Comparison of ENCODE assay signal across 8 cellular contexts in genomic region chr5:169581580-169582227, GRCh38. TPM values are rescaled to one million over a fixed set of nuclear protein-coding genes. Genes with fewer than 3 reads are reported as not detected.
DNase-seq lines count a peak whose midpoint lies in the region; ATAC-seq and TF ChIP-seq lines count a peak whose summit lies in the region.

No MANE protein-coding gene starts in this region.

- peak overlapping the region; percentile 73 for H3K4me3 Mint-ChIP-seq in CD4-positive, alpha-beta T cell
- H3K4me3 Mint-ChIP-seq in activated T-helper 2 cell treated with anti-CD3 and anti-CD28 coated beads, Interferon-gamma antibody, Interleukin-2, Interleukin-4, amounts not matched to agents 10 μg/mL and 5 μg/mL and 100 μg/mL, durations not matched to agents 14 hours and 24 hours and 36 hours (ENCODE audit: low read depth) = no peak overlapping the region

- peaks cover 8% of the 10 kb centered on the region for H3K36me3 Mint-ChIP-seq in CD4-positive, alpha-beta T cell (ENCODE audit: low read depth)
- H3K36me3 Mint-ChIP-seq in activated T-helper 2 cell treated with anti-CD3 and anti-CD28 coated beads, Interferon-gamma antibody, Interleukin-2, Interleukin-4, amounts not matched to agents 10 μg/mL and 5 μg/mL and 100 μg/mL, durations not matched to agents 14 hours and 24 hours and 36 hours (ENCODE audit: low read depth) = no peaks in the 10 kb centered on the region

- intact Hi-C loops in CD4-positive, alpha-beta T cell (cut with DNase I, micrococcal nuclease) = loop anchor here (2.0 to 10.0 kb wide), 6 partner anchors 71 to 1314 kb away; partner anchors contain the start of genes PANK3 (in 1 of the 2) and RARS1 (in 1 of the 2)
- intact Hi-C loops in activated T-helper 2 cell treated with anti-CD3 and anti-CD28 coated beads, Interferon-gamma antibody, Interleukin-2, Interleukin-4, amounts not matched to agents 10 μg/mL and 5 μg/mL and 100 μg/mL, durations not matched to agents 14 hours and 24 hours and 36 hours (cut with micrococcal nuclease) = loop anchor here (1.0 to 5.0 kb wide), 8 partner anchors 69 to 875 kb away; no protein-coding TSS in a partner anchor
- intact Hi-C loops in prostate gland (cut with DNase I) = loop anchor here (5.0 to 10.0 kb wide), 3 partner anchors 594 to 1097 kb away; partner anchors contain the start of gene RARS1
- intact Hi-C loops in aorta (cut with DNase I) = loop anchor here (2.0 to 10.0 kb wide), 6 partner anchors 277 to 1003 kb away; partner anchors contain the start of genes PANK3 (in 1 of the 2) and SLIT3 (in 1 of the 2)

- H3K36me3 ChIP-seq in RWPE2 (ENCODE audit: low read depth) = peaks cover 13% of the 10 kb centered on the region; the same call in 1 of the 2 replicates
- H3K36me3 ChIP-seq in prostate gland = no peaks in the 10 kb centered on the region
- H3K36me3 ChIP-seq in aorta (ENCODE audit: control insufficient read depth in 1 of 2, insufficient read depth in 2 of 2, low read length in 1 of 2) = no peaks in the 10 kb centered on the region

- no peaks in the 10 kb centered on the region for H3K9me3 Mint-ChIP-seq in CD4-positive, alpha-beta T cell
- no peaks in the 10 kb centered on the region for H3K9me3 Mint-ChIP-seq in activated T-helper 2 cell treated with anti-CD3 and anti-CD28 coated beads, Interferon-gamma antibody, Interleukin-2, Interleukin-4, amounts not matched to agents 10 μg/mL and 5 μg/mL and 100 μg/mL, durations not matched to agents 14 hours and 24 hours and 36 hours

- H3K27ac ChIP-seq in CD4-positive, alpha-beta T cell (ENCODE audit: low read depth, low read length) = no peak overlapping the region
- peak overlapping the region; percentile 29 for H3K27ac ChIP-seq in RWPE2 (ENCODE audit: poor library complexity, severe bottlenecking)
- no peak overlapping the region for H3K27ac ChIP-seq in prostate gland
- no peak overlapping the region for H3K27ac ChIP-seq in aorta (ENCODE audit: low read depth in 1 of 2, low read length in 2 of 2)

- no peak for TF ChIP-seq POLR2A in prostate gland (IDR thresholded peaks at IDR 0.05)

- no peak overlapping the region for H3K4me3 ChIP-seq in RWPE2 (ENCODE audit: severe bottlenecking)
- no peak overlapping the region for H3K4me3 ChIP-seq in prostate gland
- H3K4me3 ChIP-seq in aorta (ENCODE audit: low read length in 2 of 2) = no peak overlapping the region

- WGBS in prostate gland = 19% methylated on average over 6 of the region's 6 CpGs
- WGBS in aorta, 2 donors = 16% methylated on average over 6 of the region's 6 CpGs

- peak; percentile 9 to 50 (median 31) for DNase-seq in CD4-positive, alpha-beta T cell
- DNase-seq in RWPE2 (ENCODE audit: low spot score) (no peak), germinal center (ENCODE audit: low spot score) (peak; percentile 54), prostate gland (ENCODE audit: low spot score) (peak; percentile 28), aorta (peak in 1 of 2 donors; percentile 45)
- peak; percentile 42 for DNase-seq in activated T-helper 2 cell treated with anti-CD3 and anti-CD28 coated beads, Interferon-gamma antibody, Interleukin-2, Interleukin-4, amounts not matched to agents 10 μg/mL and 5 μg/mL and 100 μg/mL, durations not matched to agents 14 hours and 24 hours and 36 hours (ENCODE audit: low spot score)

- peaks cover 11% of the 10 kb centered on the region for H3K27me3 Mint-ChIP-seq in CD4-positive, alpha-beta T cell
- peaks cover 22% of the 10 kb centered on the region for H3K27me3 Mint-ChIP-seq in activated T-helper 2 cell treated with anti-CD3 and anti-CD28 coated beads, Interferon-gamma antibody, Interleukin-2, Interleukin-4, amounts not matched to agents 10 μg/mL and 5 μg/mL and 100 μg/mL, durations not matched to agents 14 hours and 24 hours and 36 hours (ENCODE audit: low read depth)

- TF ChIP-seq CTCF in CD4-positive, alpha-beta T cell (IDR thresholded peaks at IDR 0.05) = peak; percentile 88
- peak; percentile 97 for TF ChIP-seq CTCF in RWPE2 (IDR thresholded peaks at IDR 0.05; ENCODE audit: poor library complexity, severe bottlenecking)
- peak; percentile 46 to 70 (median 59) for TF ChIP-seq CTCF in prostate gland (IDR thresholded peaks at IDR 0.05)

- no peaks in the 10 kb centered on the region for H3K27me3 ChIP-seq in CD4-positive, alpha-beta T cell (ENCODE audit: control insufficient read depth, insufficient read depth, low read length)
- no peaks in the 10 kb centered on the region for H3K27me3 ChIP-seq in RWPE2 (ENCODE audit: insufficient read depth, poor library complexity, severe bottlenecking)
- H3K27me3 ChIP-seq in prostate gland (replicated peaks; ENCODE audit: insufficient read depth) = no peaks in the 10 kb centered on the region
- no peaks in the 10 kb centered on the region for H3K27me3 ChIP-seq in aorta (ENCODE audit: control insufficient read depth in 1 of 2, insufficient read depth in 2 of 2, low read length in 1 of 2)

- CTCF ChIA-PET in CD4-positive, alpha-beta T cell (lab: Charles Lee) = interaction anchor here (1.1 to 2.0 kb wide), 2 partner anchors 12 to 594 kb away, joined by 3 to 4 read pairs; no protein-coding TSS in a partner anchor

- POLR2A ChIA-PET in CD4-positive, alpha-beta T cell (lab: Charles Lee) = no interaction called here

- peak overlapping the region; percentile 26 for H3K27ac Mint-ChIP-seq in CD4-positive, alpha-beta T cell
- H3K27ac Mint-ChIP-seq in activated T-helper 2 cell treated with anti-CD3 and anti-CD28 coated beads, Interferon-gamma antibody, Interleukin-2, Interleukin-4, amounts not matched to agents 10 μg/mL and 5 μg/mL and 100 μg/mL, durations not matched to agents 14 hours and 24 hours and 36 hours = no peak overlapping the region

- no peak for ATAC-seq in CD4-positive, alpha-beta T cell (ENCODE audit: poor library complexity)
- peak; percentile 38 for ATAC-seq in GM19035 (IDR thresholded peaks at IDR 0.05; ENCODE audit: unreplicated experiment)
- peak; percentile 36 for ATAC-seq in HG03520 (IDR thresholded peaks at IDR 0.05; ENCODE audit: unreplicated experiment)
- ATAC-seq in RWPE2 (ENCODE audit: low read depth) = peak; percentile 47
- ATAC-seq in aorta (ENCODE audit: low FRiP score) = peak; percentile 61

- H3K4me1 Mint-ChIP-seq in CD4-positive, alpha-beta T cell (ENCODE audit: low read depth) = peaks cover 46% of the 10 kb centered on the region
- peaks cover 36% of the 10 kb centered on the region for H3K4me1 Mint-ChIP-seq in activated T-helper 2 cell treated with anti-CD3 and anti-CD28 coated beads, Interferon-gamma antibody, Interleukin-2, Interleukin-4, amounts not matched to agents 10 μg/mL and 5 μg/mL and 100 μg/mL, durations not matched to agents 14 hours and 24 hours and 36 hours (ENCODE audit: low read depth)

- H3K4me1 ChIP-seq in RWPE2 (ENCODE audit: insufficient read depth, poor library complexity, severe bottlenecking) (peaks cover 15% of the 10 kb centered on the region), prostate gland (replicated peaks) (no peaks in the 10 kb centered on the region), aorta (ENCODE audit: control insufficient read depth in 1 of 2, insufficient read depth in 2 of 2, low read length in 2 of 2) (peaks cover 0 to 4% of the 10 kb centered on the region in 2 donors)

- no peaks in the 10 kb centered on the region for H3K9me3 ChIP-seq in CD4-positive, alpha-beta T cell (ENCODE audit: control insufficient read depth, low read length)
- H3K9me3 ChIP-seq in RWPE2 (ENCODE audit: severe bottlenecking) = no peaks in the 10 kb centered on the region
- H3K9me3 ChIP-seq in prostate gland = no peaks in the 10 kb centered on the region
- no peaks in the 10 kb centered on the region for H3K9me3 ChIP-seq in aorta (ENCODE audit: control insufficient read depth, low read length)

RNA-seq across cellular contexts. Expression of gene SPDL1, which starts 1.9 kb away (rescaled TPM):
- total RNA-seq in CD4-positive, alpha-beta T cell = 1 to 10 TPM; 4.3 to 5.6 TPM
- 35.1 and 35.2 TPM in 2 replicates for total RNA-seq in activated T-helper 2 cell treated with anti-CD3 and anti-CD28 coated beads, Interferon-gamma antibody, Interleukin-2, Interleukin-4, amounts not matched to agents 10 μg/mL and 5 μg/mL and 100 μg/mL, durations not matched to agents 14 hours and 24 hours and 36 hours
- total RNA-seq in prostate gland (10 to 100 TPM in 1 of 2 donors, 1 to 10 TPM in 1; 9.0 to 12.6 TPM), aorta (1 to 10 TPM; 5.4 to 6.4 TPM)
- polyA plus RNA-seq in aorta = 1 to 10 TPM; 3.9 to 4.6 TPM

RNA-seq across cellular contexts. Expression of gene DOCK2, which starts 55.4 kb away (rescaled TPM):
- total RNA-seq in CD4-positive, alpha-beta T cell = 100 to 1,000 TPM; 220 to 229 TPM
- 217 and 246 TPM in 2 replicates for total RNA-seq in activated T-helper 2 cell treated with anti-CD3 and anti-CD28 coated beads, Interferon-gamma antibody, Interleukin-2, Interleukin-4, amounts not matched to agents 10 μg/mL and 5 μg/mL and 100 μg/mL, durations not matched to agents 14 hours and 24 hours and 36 hours
- total RNA-seq in prostate gland (1 to 10 TPM; 2.5 to 6.2 TPM), aorta (10 to 100 TPM; 31.5 to 53.7 TPM)
- polyA plus RNA-seq in aorta = 10 to 100 TPM in 1 of 2 donors, 1 to 10 TPM in 1; 1.6 to 11.6 TPM

Comparison
In these comparisons a context has a peak if more than half of its experiments do, and no peak if none do; other contexts are left out.
1. RNA of gene DOCK2, which starts 55.4 kb away (total RNA-seq): 220 to 229 TPM in CD4-positive, alpha-beta T cell, 217 to 246 TPM in activated T-helper 2 cell treated with anti-CD3 and anti-CD28 coated beads, Interferon-gamma antibody, Interleukin-2, Interleukin-4, amounts not matched to agents 10 μg/mL and 5 μg/mL and 100 μg/mL, durations not matched to agents 14 hours and 24 hours and 36 hours and 31.5 to 53.7 TPM in aorta; 2.5 to 6.2 TPM in prostate gland; every median in the first group is over 4 times any median in the second.
2. Peak in every context shown above with its lines, with median percentiles within 50 percentile points of each other: CTCF ChIP-seq.